In genomic region chr16:379961-380836, GRCh38 we compare ENCODE assay signal across 8 cellular contexts. TPM values are rescaled to one million over a fixed set of nuclear protein-coding genes. Genes with fewer than 3 reads are reported as not detected.
DNase-seq lines count a peak whose midpoint lies in the region; ATAC-seq and TF ChIP-seq lines count a peak whose summit lies in the region.

No MANE protein-coding gene starts in this region.

- peak overlapping the region; percentile 91 for H3K4me3 ChIP-seq in DOHH2 (ENCODE audit: low read length)
- peak overlapping the region; percentile 61 to 70 for H3K4me3 ChIP-seq in esophagus (ENCODE audit: low read depth in 1 of 2, low read length in 2 of 2)
- H3K4me3 ChIP-seq in parathyroid adenoma (ENCODE audit: low read depth, low read length) = peak overlapping the region; percentile 66

- no peak for ATAC-seq in omental fat pad (ENCODE audit: low FRiP score)
- no peak for ATAC-seq in esophagus mucosa
- no peak for ATAC-seq in HG02642 (IDR thresholded peaks at IDR 0.05; ENCODE audit: poor library complexity, unreplicated experiment)

- 59 to 70% methylated on average over 29 of the region's 29 CpGs for WGBS in esophagus, 2 donors

- no peak overlapping the region for H2AFZ ChIP-seq in parathyroid adenoma

- H3K27me3 ChIP-seq in DOHH2 (ENCODE audit: control insufficient read depth, low read length) (no peaks in the 10 kb centered on the region), esophagus (ENCODE audit: control insufficient read depth in 1 of 2, insufficient read depth in 2 of 2, low read length in 2 of 2) (no peaks in the 10 kb centered on the region), parathyroid adenoma (ENCODE audit: control insufficient read depth, insufficient read depth, low read length) (no peaks in the 10 kb centered on the region)

- POLR2A ChIA-PET in RWPE1 (lab: Yijun Ruan, JAX; ENCODE audit: low non-redundant PET) = no interaction called here

- no peak for TF ChIP-seq CTCF in DOHH2 (IDR thresholded peaks at IDR 0.05; ENCODE audit: low read depth, low read length, poor library complexity, severe bottlenecking)
- no peak for TF ChIP-seq CTCF in RWPE1 (conservative IDR thresholded peaks at IDR 0.05; ENCODE audit: low read depth)
- no peak for TF ChIP-seq CTCF in parathyroid adenoma (IDR thresholded peaks at IDR 0.05)
- no peak for TF ChIP-seq CTCF in omental fat pad (IDR thresholded peaks at IDR 0.05)

- no peak overlapping the region for H3K27ac ChIP-seq in DOHH2 (ENCODE audit: low read depth, low read length)
- peak overlapping the region; percentile 73 for H3K27ac ChIP-seq in RWPE1
- H3K27ac ChIP-seq in esophagus (ENCODE audit: low read depth in 2 of 2, low read length in 1 of 2) = no peak overlapping the region
- peak overlapping the region; percentile 46 for H3K27ac ChIP-seq in parathyroid adenoma

- peaks cover 22% of the 10 kb centered on the region for H3F3A ChIP-seq in DOHH2 (ENCODE audit: control insufficient read depth, insufficient read depth)

- peaks cover 5% of the 10 kb centered on the region; the same call in 1 of the 2 replicates for H4K20me1 ChIP-seq in DOHH2 (ENCODE audit: control insufficient read depth, insufficient read depth, low read depth, low read length)

- H3K36me3 ChIP-seq in DOHH2 (ENCODE audit: control insufficient read depth, low read length) (peaks cover 18% of the 10 kb centered on the region), esophagus (ENCODE audit: control insufficient read depth in 2 of 2, insufficient read depth in 2 of 2, low read length in 1 of 2) (peaks cover 0 to 25% of the 10 kb centered on the region in 2 donors), parathyroid adenoma (ENCODE audit: control insufficient read depth, insufficient read depth, low read length) (no peaks in the 10 kb centered on the region)

- no peak overlapping the region for H3K9ac ChIP-seq in parathyroid adenoma

- DNase-seq in RWPE1 (ENCODE audit: low spot score) (no peak), omental fat pad (ENCODE audit: low spot score) (no peak), D341Med (ENCODE audit: low spot score) (no peak)

- peaks cover 40% of the 10 kb centered on the region for H3K79me2 ChIP-seq in DOHH2 (ENCODE audit: control insufficient read depth, low read length)
- H3K79me2 ChIP-seq in parathyroid adenoma = peaks cover 5% of the 10 kb centered on the region

- no peaks in the 10 kb centered on the region for H3K9me2 ChIP-seq in DOHH2 (replicated peaks; ENCODE audit: control insufficient read depth, low read length)

- H3K4me2 ChIP-seq in DOHH2 (ENCODE audit: low read length) = peak overlapping the region; percentile 94
- peak overlapping the region; percentile 93 for H3K4me2 ChIP-seq in parathyroid adenoma (ENCODE audit: low read length)

- H3K4me1 ChIP-seq in DOHH2 (ENCODE audit: control insufficient read depth, low read length) (peaks cover 23% of the 10 kb centered on the region), esophagus (ENCODE audit: control insufficient read depth in 2 of 2, insufficient read depth in 2 of 2, low read length in 1 of 2) (peaks cover 0 to 19% of the 10 kb centered on the region in 2 donors), parathyroid adenoma (peaks cover 18% of the 10 kb centered on the region)

- no peaks in the 10 kb centered on the region for H3K9me3 ChIP-seq in DOHH2 (ENCODE audit: control insufficient read depth, insufficient read depth, low read length)
- no peaks in the 10 kb centered on the region for H3K9me3 ChIP-seq in esophagus (ENCODE audit: control insufficient read depth in 2 of 2, insufficient read depth in 1 of 2, low read depth in 1 of 2, low read length in 1 of 2)
- no peaks in the 10 kb centered on the region for H3K9me3 ChIP-seq in parathyroid adenoma (ENCODE audit: control insufficient read depth, low read length)

- CTCF ChIA-PET in RWPE1 (lab: Yijun Ruan, JAX) = no interaction called here

RNA-seq across cellular contexts. Expression of gene PGAP6, which starts 1.6 kb away (rescaled TPM):
- 10 to 100 TPM; 30.3 to 44.3 TPM for polyA plus RNA-seq in esophagus
- total RNA-seq in omental fat pad = 10 to 100 TPM; 27.3 to 41.1 (median 39.0) TPM
- total RNA-seq in esophagus mucosa = 14.5 TPM

RNA-seq across cellular contexts. Expression of gene MRPL28, which starts 9.9 kb away (rescaled TPM):
- 10 to 100 TPM; 54.5 to 75.9 TPM for polyA plus RNA-seq in esophagus
- 10 to 100 TPM; 53.3 to 58.2 (median 53.9) TPM for total RNA-seq in omental fat pad
- 50.8 TPM for total RNA-seq in esophagus mucosa

RNA-seq across cellular contexts. Expression of gene NME4, which starts 16.8 kb away (rescaled TPM):
- polyA plus RNA-seq in esophagus = 10 to 100 TPM; 40.3 to 41.9 TPM
- total RNA-seq in omental fat pad (100 to 1,000 TPM in 1 of 4 donors, 10 to 100 TPM in 3; 49.5 to 115 (median 79.3) TPM), esophagus mucosa (25.3 TPM)

RNA-seq across cellular contexts. Expression of gene DECR2, which starts 21.5 kb away (rescaled TPM):
- 10 to 100 TPM; 15.0 to 24.2 TPM for polyA plus RNA-seq in esophagus
- total RNA-seq in omental fat pad (10 to 100 TPM; 16.5 to 30.9 (median 21.4) TPM), esophagus mucosa (8.4 TPM)

RNA-seq across cellular contexts. Expression of gene AXIN1, which starts 27.7 kb away (rescaled TPM):
- polyA plus RNA-seq in esophagus = 10 to 100 TPM; 11.9 to 16.7 TPM
- total RNA-seq in omental fat pad = 10 to 100 TPM; 17.0 to 36.6 (median 20.9) TPM
- 15.3 TPM for total RNA-seq in esophagus mucosa

Comparison
In these comparisons a context has a peak if more than half of its experiments do, and no peak if none do; other contexts are left out.
1. H3K27ac ChIP-seq: peak in RWPE1 (single experiment) and parathyroid adenoma (single experiment); none in DOHH2 (single experiment) and esophagus (0 of 2).
2. Peak in every context shown above with its lines, with median percentiles within 50 percentile points of each other: H3K4me3 ChIP-seq.